1 cellular context compared by ENCODE assay signal in genomic region chr6:158703840-158704822, GRCh38.
TF ChIP-seq lines count a peak whose summit lies in the region.

No MANE protein-coding gene starts in this region.

TF ChIP-seq in HepG2, 621 proteins besides CTCF, POLR2A, EP300 and RAD21 (continued from another document and continues in another):
- TF ChIP-seq HIC2 (CRISPR knock-in tag; IDR thresholded peaks at IDR 0.05; ENCODE audit: low read depth) (peak; percentile 74; the same call in 1 of the 2 replicates), HNF1B (CRISPR knock-in tag; IDR thresholded peaks at IDR 0.05) (peak; percentile 95), GABPB1 (CRISPR knock-in tag; IDR thresholded peaks at IDR 0.05) (peak; percentile 88), SMAD9 (CRISPR knock-in tag; IDR thresholded peaks at IDR 0.05) (0 out of 2 replicates have a peak, but pooled peaks have one; percentile 78), ZNF121 (CRISPR knock-in tag; IDR thresholded peaks at IDR 0.05) (peak; percentile 78), PHF20 (CRISPR knock-in tag; IDR thresholded peaks at IDR 0.05) (peak; percentile 58), MBNL3 (CRISPR knock-in tag; conservative IDR thresholded peaks at IDR 0.05) (no peak), MED1 (CRISPR knock-in tag; IDR thresholded peaks at IDR 0.05) (peak; percentile 76), CHCHD3 (CRISPR knock-in tag; IDR thresholded peaks at IDR 0.05) (0 out of 2 replicates have a peak, but pooled peaks have one; percentile 62), SKI (IDR thresholded peaks at IDR 0.05; ENCODE audit: partially characterized antibody) (peak; percentile 61), PAX8 (CRISPR knock-in tag; IDR thresholded peaks at IDR 0.05; ENCODE audit: borderline replicate concordance) (0 out of 2 replicates have a peak, but pooled peaks have one; percentile 74), KLF11 (CRISPR knock-in tag; IDR thresholded peaks at IDR 0.05) (peak; percentile 71; the same call in 1 of the 2 replicates), RFX3 (CRISPR knock-in tag; IDR thresholded peaks at IDR 0.05) (no peak), SKIL (CRISPR knock-in tag; IDR thresholded peaks at IDR 0.05; ENCODE audit: borderline replicate concordance) (no peak), CSRNP1 (CRISPR knock-in tag; IDR thresholded peaks at IDR 0.05) (peak; percentile 93; the same call in 1 of the 2 replicates), RFXAP (CRISPR knock-in tag; IDR thresholded peaks at IDR 0.05; ENCODE audit: borderline replicate concordance) (peak; percentile 86; the same call in 1 of the 2 replicates), FOXK1 (CRISPR knock-in tag; IDR thresholded peaks at IDR 0.05; ENCODE audit: borderline replicate concordance, low read depth) (peak; percentile 73; the same call in 1 of the 2 replicates), ZXDC (CRISPR knock-in tag; IDR thresholded peaks at IDR 0.05) (no peak), ZNF251 (CRISPR knock-in tag; IDR thresholded peaks at IDR 0.05) (no peak), MEIS2 (CRISPR knock-in tag; IDR thresholded peaks at IDR 0.05) (peak; percentile 85), NR1H2 (CRISPR knock-in tag; IDR thresholded peaks at IDR 0.05; ENCODE audit: borderline replicate concordance, low read depth) (peak; percentile 74; the same call in 1 of the 2 replicates), BRD4 (CRISPR knock-in tag; IDR thresholded peaks at IDR 0.05) (peak; percentile 63; the same call in 1 of the 2 replicates), ARHGAP35 (CRISPR knock-in tag; IDR thresholded peaks at IDR 0.05; ENCODE audit: borderline replicate concordance) (peak; percentile 92; the same call in 1 of the 2 replicates), ZNF546 (CRISPR knock-in tag; conservative IDR thresholded peaks at IDR 0.05) (0 out of 2 replicates have a peak, but pooled peaks have one; percentile 79), ELF1 (CRISPR knock-in tag; IDR thresholded peaks at IDR 0.05) (peak; percentile 57), ISL2 (CRISPR knock-in tag; IDR thresholded peaks at IDR 0.05) (peak; percentile 81), MAF1 (CRISPR knock-in tag; IDR thresholded peaks at IDR 0.05; ENCODE audit: borderline replicate concordance) (peak; percentile 73; the same call in 1 of the 2 replicates), RBM39 (IDR thresholded peaks at IDR 0.05; ENCODE audit: low read depth, low read length, poor library complexity, severe bottlenecking) (peak; percentile 73), SALL1 (CRISPR knock-in tag; IDR thresholded peaks at IDR 0.05) (peak; percentile 93), SNAPC2 (CRISPR knock-in tag; IDR thresholded peaks at IDR 0.05) (peak; percentile 79; the same call in 1 of the 2 replicates), ZNF44 (CRISPR knock-in tag; IDR thresholded peaks at IDR 0.05) (peak; percentile 90), PHF21A (CRISPR knock-in tag; IDR thresholded peaks at IDR 0.05) (peak; percentile 90), ZNF703 (CRISPR knock-in tag; IDR thresholded peaks at IDR 0.05; ENCODE audit: borderline replicate concordance) (0 out of 2 replicates have a peak, but pooled peaks have one; percentile 61), ZNF747 (CRISPR knock-in tag; IDR thresholded peaks at IDR 0.05; ENCODE audit: borderline replicate concordance) (peak; percentile 86), MLLT10 (CRISPR knock-in tag; IDR thresholded peaks at IDR 0.05) (no peak), ZNF230 (CRISPR knock-in tag; IDR thresholded peaks at IDR 0.05) (peak; percentile 94), ZNF18 (CRISPR knock-in tag; IDR thresholded peaks at IDR 0.05; ENCODE audit: insufficient replicate concordance) (no peak), NFYC (CRISPR knock-in tag; IDR thresholded peaks at IDR 0.05) (0 out of 2 replicates have a peak, but pooled peaks have one; percentile 15), ZNF501 (CRISPR knock-in tag; IDR thresholded peaks at IDR 0.05) (peak; percentile 97), TOPORS (CRISPR knock-in tag; IDR thresholded peaks at IDR 0.05) (peak; percentile 59), CCAR2 (optimal IDR thresholded peaks at IDR 0.05; ENCODE audit: low read depth, low read length) (no peak), HHEX (CRISPR knock-in tag; IDR thresholded peaks at IDR 0.05) (no peak), ZBTB43 (CRISPR knock-in tag; conservative IDR thresholded peaks at IDR 0.05) (peak; percentile 65; the same call in 1 of the 2 replicates), TARDBP (CRISPR knock-in tag; IDR thresholded peaks at IDR 0.05) (peak; percentile 95), ZNF335 (CRISPR knock-in tag; IDR thresholded peaks at IDR 0.05) (peak; percentile 66; the same call in 1 of the 2 replicates), ZBTB8A (CRISPR knock-in tag; IDR thresholded peaks at IDR 0.05; ENCODE audit: borderline replicate concordance, low read depth) (peak; percentile 58; the same call in 1 of the 2 replicates), NFATC3 (CRISPR knock-in tag; IDR thresholded peaks at IDR 0.05) (peak; percentile 93; the same call in 1 of the 2 replicates), THAP11 (CRISPR knock-in tag; IDR thresholded peaks at IDR 0.05) (peak; percentile 77), ZNF576 (CRISPR knock-in tag; IDR thresholded peaks at IDR 0.05) (0 out of 2 replicates have a peak, but pooled peaks have one; percentile 64), MTF1 (CRISPR knock-in tag; IDR thresholded peaks at IDR 0.05) (0 out of 2 replicates have a peak, but pooled peaks have one; percentile 52)
- TF ChIP-seq, protein P1, sequence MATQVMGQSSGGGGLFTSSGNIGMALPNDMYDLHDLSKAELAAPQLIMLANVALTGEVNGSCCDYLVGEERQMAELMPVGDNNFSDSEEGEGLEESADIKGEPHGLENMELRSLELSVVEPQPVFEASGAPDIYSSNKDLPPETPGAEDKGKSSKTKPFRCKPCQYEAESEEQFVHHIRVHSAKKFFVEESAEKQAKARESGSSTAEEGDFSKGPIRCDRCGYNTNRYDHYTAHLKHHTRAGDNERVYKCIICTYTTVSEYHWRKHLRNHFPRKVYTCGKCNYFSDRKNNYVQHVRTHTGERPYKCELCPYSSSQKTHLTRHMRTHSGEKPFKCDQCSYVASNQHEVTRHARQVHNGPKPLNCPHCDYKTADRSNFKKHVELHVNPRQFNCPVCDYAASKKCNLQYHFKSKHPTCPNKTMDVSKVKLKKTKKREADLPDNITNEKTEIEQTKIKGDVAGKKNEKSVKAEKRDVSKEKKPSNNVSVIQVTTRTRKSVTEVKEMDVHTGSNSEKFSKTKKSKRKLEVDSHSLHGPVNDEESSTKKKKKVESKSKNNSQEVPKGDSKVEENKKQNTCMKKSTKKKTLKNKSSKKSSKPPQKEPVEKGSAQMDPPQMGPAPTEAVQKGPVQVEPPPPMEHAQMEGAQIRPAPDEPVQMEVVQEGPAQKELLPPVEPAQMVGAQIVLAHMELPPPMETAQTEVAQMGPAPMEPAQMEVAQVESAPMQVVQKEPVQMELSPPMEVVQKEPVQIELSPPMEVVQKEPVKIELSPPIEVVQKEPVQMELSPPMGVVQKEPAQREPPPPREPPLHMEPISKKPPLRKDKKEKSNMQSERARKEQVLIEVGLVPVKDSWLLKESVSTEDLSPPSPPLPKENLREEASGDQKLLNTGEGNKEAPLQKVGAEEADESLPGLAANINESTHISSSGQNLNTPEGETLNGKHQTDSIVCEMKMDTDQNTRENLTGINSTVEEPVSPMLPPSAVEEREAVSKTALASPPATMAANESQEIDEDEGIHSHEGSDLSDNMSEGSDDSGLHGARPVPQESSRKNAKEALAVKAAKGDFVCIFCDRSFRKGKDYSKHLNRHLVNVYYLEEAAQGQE (IDR thresholded peaks at IDR 0.05; ENCODE audit: borderline replicate concordance in 1 of 2, low read depth in 1 of 2, low read length in 2 of 2): no peak
